Comparison of ENCODE assay signal across 17 cellular contexts in genomic region chr5:158549306-158549705, GRCh38.
DNase-seq lines count a peak whose midpoint lies in the region; TF ChIP-seq lines count a peak whose summit lies in the region.
"Had no signal": no experiment of that assay in that cellular context is flagged by ENCODE, and none has a peak within 500 bp of the region (broad histone marks: within the 10 kb centered on the region; RNA-seq: fewer than 3 reads in every experiment).

No MANE protein-coding gene starts in this region.

- H3K4me2 ChIP-seq in mesenchymal stem cell (ENCODE audit: low read length, poor library complexity, severe bottlenecking), result no peak overlapping the region
- H3K4me2 ChIP-seq: A549 had no signal

- no peak overlapping the region for H2BK5ac ChIP-seq in mesenchymal stem cell (ENCODE audit: low read depth, low read length, poor library complexity, severe bottlenecking)

- no peak for TF ChIP-seq EP300 in suprapubic skin (IDR thresholded peaks at IDR 0.05)

- 60% methylated on average over 4 of the region's 4 CpGs for WGBS in mesenchymal stem cell
- WGBS in suprapubic skin, result 90% methylated on average over 4 of the region's 4 CpGs

- no peak for TF ChIP-seq POLR2A in suprapubic skin (IDR thresholded peaks at IDR 0.05)

- DNase-seq in EL, result peak; percentile 65
- peak; percentile 52 for DNase-seq in choroid plexus epithelial cell (ENCODE audit: low read depth)
- peak; percentile 69 to 86 for DNase-seq in foreskin fibroblast
- no peak for DNase-seq in mesenchymal stem cell
- no peak for DNase-seq in suprapubic skin (ENCODE audit: low spot score in 2 of 2)
- no peak for DNase-seq in NCI-H1417 (lab: John Stamatoyannopoulos, UW)
- DNase-seq in NCI-H2171 treated with DMSO at 0.1 percent for 48 hours (lab: John Stamatoyannopoulos, UW), result no peak
- no peak for DNase-seq in activated effector memory CD4-positive, alpha-beta T cell treated with anti-CD3 and anti-CD28 coated beads, Interleukin-2, amount 50 U/mL, for 16 hours
- DNase-seq: AML-193; CD4-positive, alpha-beta T cell; DMS79 treated with DMSO at 0.1 percent for 48 hours; GOT3; H9 had no signal

- H3K4ac ChIP-seq in mesenchymal stem cell (ENCODE audit: low read depth in 1 of 2, low read length in 2 of 2), result no peak overlapping the region

- no peak overlapping the region for H2AK5ac ChIP-seq in mesenchymal stem cell (ENCODE audit: low read length, severe bottlenecking)

- no peak overlapping the region for H2BK15ac ChIP-seq in mesenchymal stem cell (ENCODE audit: low read depth, poor library complexity, severe bottlenecking)

- no peak overlapping the region for H3K9ac ChIP-seq in mesenchymal stem cell (ENCODE audit: low read length)

- no peaks in the 10 kb centered on the region for H3K9me3 ChIP-seq in mesenchymal stem cell (ENCODE audit: control insufficient read depth, low read length)
- H3K9me3 ChIP-seq in suprapubic skin, result no peaks in the 10 kb centered on the region
- H3K9me3 ChIP-seq: A549 had no signal

- H3K4me1 ChIP-seq in mesenchymal stem cell (ENCODE audit: control insufficient read depth, insufficient read depth, low read depth, low read length), result peaks cover 5% of the 10 kb centered on the region
- H3K4me1 ChIP-seq in suprapubic skin, result no peaks in the 10 kb centered on the region
- H3K4me1 ChIP-seq: A549 had no signal

- H3K27ac ChIP-seq in mesenchymal stem cell (ENCODE audit: low read length, poor library complexity, severe bottlenecking) (peak overlapping the region; percentile 44), suprapubic skin (no peak overlapping the region)
- H3K27ac ChIP-seq: 22Rv1, A549, C4-2B had no signal

- no peak overlapping the region for H4K8ac ChIP-seq in mesenchymal stem cell (ENCODE audit: low read length)

- H3K14ac ChIP-seq in mesenchymal stem cell (ENCODE audit: low read length in 2 of 2), result no peak overlapping the region

- H3K23ac ChIP-seq in mesenchymal stem cell (ENCODE audit: low read length in 2 of 2), result no peak overlapping the region

- H3K36me3 ChIP-seq in mesenchymal stem cell (ENCODE audit: control insufficient read depth in 1 of 2, insufficient read depth in 2 of 2, low read depth in 1 of 2, low read length in 2 of 2), result no peaks in the 10 kb centered on the region
- H3K36me3 ChIP-seq in suprapubic skin, result no peaks in the 10 kb centered on the region

- no peak overlapping the region for H2BK12ac ChIP-seq in mesenchymal stem cell (ENCODE audit: low read length in 2 of 2)

- H3K27me3 ChIP-seq in mesenchymal stem cell (ENCODE audit: control insufficient read depth in 1 of 2, insufficient read depth in 1 of 2, low read length in 2 of 2) (no peaks in the 10 kb centered on the region), suprapubic skin (no peaks in the 10 kb centered on the region)

- no peak overlapping the region for H3K18ac ChIP-seq in mesenchymal stem cell (ENCODE audit: low read depth in 1 of 2, low read length in 2 of 2)

- no peak overlapping the region for H2BK120ac ChIP-seq in mesenchymal stem cell (ENCODE audit: low read depth, low read length)

- H2AFZ ChIP-seq in mesenchymal stem cell (ENCODE audit: low read depth, low read length), result no peak overlapping the region

- TF ChIP-seq CTCF in choroid plexus epithelial cell (conservative IDR thresholded peaks at IDR 0.05; ENCODE audit: low read depth, low read length), result no peak
- no peak for TF ChIP-seq CTCF in foreskin fibroblast (IDR thresholded peaks at IDR 0.05; ENCODE audit: low read depth, low read length)
- TF ChIP-seq CTCF in suprapubic skin (IDR thresholded peaks at IDR 0.05), result no peak

- H3K79me1 ChIP-seq in mesenchymal stem cell (replicated peaks; ENCODE audit: low read length, poor library complexity, severe bottlenecking), result no peaks in the 10 kb centered on the region

- no peak overlapping the region for H4K91ac ChIP-seq in mesenchymal stem cell (ENCODE audit: low read length)

- H3K4me3 ChIP-seq in choroid plexus epithelial cell (ENCODE audit: low read depth, low read length) (no peak overlapping the region), foreskin fibroblast (ENCODE audit: low read depth in 1 of 2, low read length in 2 of 2) (no peak overlapping the region), mesenchymal stem cell (ENCODE audit: insufficient read depth in 1 of 2, low read depth in 1 of 2, low read length in 2 of 2) (no peak overlapping the region), suprapubic skin (no peak overlapping the region)
- H3K4me3 ChIP-seq: A549, GM12878 had no signal

Comparison
In these comparisons a context has a peak if more than half of its experiments do, and no peak if none do; other contexts are left out.
1. DNase-seq: peak in EL (single experiment), choroid plexus epithelial cell (single experiment) and foreskin fibroblast (2 of 2); none in mesenchymal stem cell (single experiment), suprapubic skin (0 of 2), NCI-H1417 (0 of 3), NCI-H2171 treated with DMSO at 0.1 percent for 48 hours (single experiment) and activated effector memory CD4-positive, alpha-beta T cell treated with anti-CD3 and anti-CD28 coated beads, Interleukin-2, amount 50 U/mL, for 16 hours (single experiment).